In the genomic region with DNA sequence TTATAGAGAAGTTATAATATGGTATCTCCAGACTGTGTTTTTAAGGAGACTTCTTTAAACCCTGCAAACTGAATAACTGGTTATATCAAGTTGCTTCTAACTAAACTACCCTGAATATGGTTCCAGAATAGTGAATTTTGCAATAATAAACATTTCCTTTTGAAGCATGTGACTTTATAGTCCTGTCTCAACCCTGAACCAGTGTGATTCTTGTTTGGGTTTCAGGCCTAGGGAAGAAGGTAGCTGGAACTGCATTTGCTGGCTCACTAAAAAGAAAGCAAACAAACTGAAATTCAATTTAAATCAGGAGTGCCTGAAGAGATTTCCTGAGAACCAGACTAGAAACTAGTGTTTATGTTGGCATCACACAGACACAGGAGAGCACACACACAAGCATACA, we compare ENCODE assay signal across 10 cellular contexts.
"Had no signal": no experiment of that assay in that cellular context is flagged by ENCODE, and none has a peak within 500 bp of the region (broad histone marks: within the 10 kb centered on the region; RNA-seq: fewer than 3 reads in every experiment).

No MANE protein-coding gene starts in this region.

- H3K9me3 ChIP-seq: lower lobe of right lung, ovary, stomach had no signal

- H3K36me3 Mint-ChIP-seq: activated naive CD8-positive, alpha-beta T cell treated with anti-CD3 and anti-CD28 coated beads for 36 hours had no signal

- DNase-seq: activated naive CD8-positive, alpha-beta T cell treated with anti-CD3 and anti-CD28 coated beads for 36 hours; foreskin fibroblast; immature natural killer cell; lower lobe of right lung; ovary; stimulated activated CD4-positive, alpha-beta T cell treated with anti-CD3 and anti-CD28 coated beads, Interleukin-1b, Interleukin-23, amount 100 ng/mL, for 48 hours; stomach; SW 1271 had no signal

- H3K27ac Mint-ChIP-seq: activated naive CD8-positive, alpha-beta T cell treated with anti-CD3 and anti-CD28 coated beads for 36 hours; activated T-helper 1 cell treated with anti-CD3 and anti-CD28 coated beads, Interleukin-12 subunit alpha, Interleukin-12 subunit beta, Interleukin-2, Interleukin-4 antibody, amounts not matched to agents 30 ng/mL and 10 ng/mL and 1 ng/mL, durations not matched to agents 14 hours and 24 hours and 36 hours; immature natural killer cell; T-helper 2 cell treated with Interferon-gamma antibody and Interleukin-4, amounts not matched to agents 5 μg/mL and 100 μg/mL, for 36 hours had no signal

- H3K4me3 ChIP-seq: lower lobe of right lung, ovary, stomach had no signal

- H3K36me3 ChIP-seq: lower lobe of right lung, ovary, stomach had no signal

- H3K4me3 Mint-ChIP-seq: activated naive CD8-positive, alpha-beta T cell treated with anti-CD3 and anti-CD28 coated beads for 36 hours; activated T-helper 1 cell treated with anti-CD3 and anti-CD28 coated beads, Interleukin-12 subunit alpha, Interleukin-12 subunit beta, Interleukin-2, Interleukin-4 antibody, amounts not matched to agents 30 ng/mL and 10 ng/mL and 1 ng/mL, durations not matched to agents 14 hours and 24 hours and 36 hours; immature natural killer cell; T-helper 2 cell treated with Interferon-gamma antibody and Interleukin-4, amounts not matched to agents 5 μg/mL and 100 μg/mL, for 36 hours had no signal

- H3K27me3 ChIP-seq: ovary had no signal

- H3K27ac ChIP-seq: lower lobe of right lung, stomach had no signal

- H3K9me3 Mint-ChIP-seq: activated naive CD8-positive, alpha-beta T cell treated with anti-CD3 and anti-CD28 coated beads for 36 hours; activated T-helper 1 cell treated with anti-CD3 and anti-CD28 coated beads, Interleukin-12 subunit alpha, Interleukin-12 subunit beta, Interleukin-2, Interleukin-4 antibody, amounts not matched to agents 30 ng/mL and 10 ng/mL and 1 ng/mL, durations not matched to agents 14 hours and 24 hours and 36 hours; immature natural killer cell; T-helper 2 cell treated with Interferon-gamma antibody and Interleukin-4, amounts not matched to agents 5 μg/mL and 100 μg/mL, for 36 hours had no signal
